In the genomic region with DNA sequence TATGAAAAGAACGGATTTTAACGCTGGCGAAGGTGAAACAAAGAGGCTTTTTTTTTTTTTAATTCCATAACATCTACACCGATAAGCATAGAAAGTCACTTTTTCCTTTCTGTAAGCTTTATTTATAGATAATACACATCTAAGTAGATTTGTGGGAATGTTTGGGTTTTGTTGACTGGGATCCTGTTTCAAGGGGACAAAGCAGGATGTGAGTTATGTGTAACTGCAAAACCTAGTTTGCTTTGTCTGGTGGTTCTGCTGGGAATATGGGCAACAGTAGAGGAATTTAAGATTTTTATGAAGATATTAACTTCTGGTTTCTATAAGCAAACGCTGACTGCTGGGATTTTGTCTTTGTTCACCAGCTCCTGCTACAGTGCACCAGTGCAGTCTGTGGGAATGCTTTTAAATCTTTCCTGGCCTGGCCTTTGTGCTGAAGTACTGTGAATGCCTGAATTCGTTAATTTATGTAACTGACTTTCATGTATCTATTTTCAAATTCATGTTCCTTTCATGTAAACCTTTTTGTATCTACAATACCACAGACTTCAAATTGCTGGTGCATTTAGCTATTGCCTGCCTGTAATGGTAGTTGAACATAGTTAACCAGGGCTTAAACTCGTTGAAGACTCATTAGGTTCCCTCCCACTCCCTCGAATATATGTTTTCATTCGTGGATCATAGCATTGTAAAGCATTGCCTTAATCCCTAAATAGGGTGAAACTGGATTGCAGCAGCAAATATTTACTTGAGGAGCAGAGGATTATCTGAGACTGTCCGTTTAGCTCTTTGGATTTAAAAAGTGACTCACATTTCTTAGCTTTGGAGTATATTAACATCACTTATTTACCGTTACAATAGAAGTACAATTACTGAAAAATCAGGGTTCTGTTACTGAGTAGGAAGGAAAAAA, we compare ENCODE assay signal across 8 cellular contexts.
DNase-seq lines count a peak whose midpoint lies in the region; TF ChIP-seq lines count a peak whose summit lies in the region.

No MANE protein-coding gene starts in this region.

- H3K4me3 ChIP-seq in SU-DHL-6 (ENCODE audit: insufficient read depth, low read length, poor library complexity, severe bottlenecking) (peak overlapping the region; percentile 73), foreskin fibroblast (ENCODE audit: low read depth in 1 of 2, low read length in 2 of 2) (peak overlapping the region; percentile 78 to 98)

- H3K9me2 ChIP-seq in SU-DHL-6 (replicated peaks; ENCODE audit: insufficient read depth, low read length) = no peaks in the 10 kb centered on the region

- H3K9ac ChIP-seq in SU-DHL-6 (ENCODE audit: low read length) = peak overlapping the region; percentile 71

- TF ChIP-seq CTCF in SU-DHL-6 (IDR thresholded peaks at IDR 0.05; ENCODE audit: insufficient read depth, low read length, poor library complexity, severe bottlenecking) = no peak
- TF ChIP-seq CTCF in foreskin fibroblast (IDR thresholded peaks at IDR 0.05; ENCODE audit: low read depth, low read length) = no peak

- 0 out of 2 replicates have a peak, but pooled peaks cover 4% of the 10 kb centered on the region for H3F3A ChIP-seq in SU-DHL-6 (ENCODE audit: insufficient read depth)

- H2AFZ ChIP-seq in SU-DHL-6 (ENCODE audit: low read depth, low read length, severe bottlenecking) = peak overlapping the region; percentile 90

- DNase-seq in DMS 273 (lab: John Stamatoyannopoulos, UW; ENCODE audit: unreplicated experiment) (peak; percentile 34), DMS 273 treated with DMSO at 0.1 percent for 48 hours (lab: John Stamatoyannopoulos, UW) (no peak), foreskin fibroblast (peak; percentile 12 to 28), retina (peak; percentile 59), cerebellar nuclear complex (lab: John Stamatoyannopoulos, UW) (no peak), activated gamma-delta T cell treated with Interleukin-2 at 50 U/mL for 16 hours (no peak)
- DNase-seq in NK-92 treated with Interleukin-12 subunit alpha and Interleukin-12 subunit beta, amount 100 ng/mL, for 24 hours (lab: John Stamatoyannopoulos, UW) = no peak

- no peaks in the 10 kb centered on the region for H3K27me3 ChIP-seq in SU-DHL-6 (ENCODE audit: low read length)

- 0 out of 2 replicates have a peak, but pooled peaks cover 5% of the 10 kb centered on the region for H4K20me1 ChIP-seq in SU-DHL-6 (ENCODE audit: low read depth, low read length)

- H3K36me3 ChIP-seq in SU-DHL-6 (ENCODE audit: low read length) = 0 out of 2 replicates have a peak, but pooled peaks cover 3% of the 10 kb centered on the region

- peak overlapping the region; percentile 77 for H3K4me2 ChIP-seq in SU-DHL-6 (ENCODE audit: low read depth, low read length, poor library complexity, severe bottlenecking)

- H3K79me2 ChIP-seq in SU-DHL-6 (ENCODE audit: insufficient read depth, low read length) = peaks cover 25% of the 10 kb centered on the region

- no peaks in the 10 kb centered on the region for H3K9me3 ChIP-seq in SU-DHL-6 (ENCODE audit: insufficient read depth, low read length)

- H3K27ac ChIP-seq in SU-DHL-6 (ENCODE audit: low read depth, low read length) = peak overlapping the region; percentile 83; the same call in 1 of the 2 replicates

Comparison
In these comparisons a context has a peak if more than half of its experiments do, and no peak if none do; other contexts are left out.
1. DNase-seq: peak in DMS 273 (single experiment), foreskin fibroblast (2 of 2) and retina (single experiment); none in DMS 273 treated with DMSO at 0.1 percent for 48 hours (single experiment), cerebellar nuclear complex (0 of 2), NK-92 treated with Interleukin-12 subunit alpha and Interleukin-12 subunit beta, amount 100 ng/mL, for 24 hours (single experiment) and activated gamma-delta T cell treated with Interleukin-2 at 50 U/mL for 16 hours (single experiment).